ENCODE assay signal across 18 cellular contexts in the genomic region with DNA sequence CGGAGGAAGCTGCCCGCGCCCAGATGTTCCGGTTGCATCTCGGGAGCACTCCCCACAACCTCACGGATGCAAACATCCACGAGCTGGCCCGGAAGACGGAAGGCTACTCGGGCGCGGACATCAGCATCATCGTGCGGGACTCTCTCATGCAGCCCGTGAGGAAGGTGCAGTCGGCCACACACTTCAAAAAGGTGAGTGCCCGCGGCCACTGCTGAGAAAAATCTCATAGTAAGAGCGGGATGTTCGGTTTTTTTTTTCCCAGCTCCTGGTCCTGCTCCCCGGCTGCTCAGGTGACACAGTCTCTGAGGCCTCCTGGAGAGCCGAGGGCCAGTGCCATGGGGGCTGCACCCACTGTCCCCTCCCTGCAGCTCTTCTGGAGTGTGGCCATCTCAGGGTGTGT. TPM values are rescaled to one million over a fixed set of nuclear protein-coding genes. Genes with fewer than 3 reads are reported as not detected.
DNase-seq lines count a peak whose midpoint lies in the region; ATAC-seq and TF ChIP-seq lines count a peak whose summit lies in the region.
"Had no signal": no experiment of that assay in that cellular context is flagged by ENCODE, and none has a peak within 500 bp of the region (broad histone marks: within the 10 kb centered on the region; RNA-seq: fewer than 3 reads in every experiment).

No MANE protein-coding gene starts in this region.

- POLR2A ChIA-PET in SK-N-SH (lab: Yijun Ruan, JAX) (no interaction called here), WTC11 (lab: Charles Lee) (no interaction called here)

- H3K27ac ChIP-seq in SK-N-SH (ENCODE audit: low read depth in 2 of 2, low read length in 1 of 2), result no peak overlapping the region
- H3K27ac ChIP-seq in endodermal cell (ENCODE audit: low read depth, low read length), result no peak overlapping the region
- H3K27ac ChIP-seq in trophoblast cell (ENCODE audit: low read depth, low read length), result no peak overlapping the region
- H3K27ac ChIP-seq: 22Rv1 had no signal

- 97% methylated on average over 12 of the region's 22 CpGs for WGBS in SK-N-SH (ENCODE audit: low lambda C conversion rate)
- 94 to 96% methylated on average over 22 of the region's 22 CpGs for WGBS in endodermal cell (ENCODE audit: insufficient coverage in 1 of 2, insufficient read length in 1 of 2), 2 experiments
- no CpG with 5 or more reads among the region's 22 CpGs for WGBS in trophoblast cell (ENCODE audit: extremely low coverage, insufficient coverage, insufficient read length)

- H3K4me3 Mint-ChIP-seq in WTC11 (no peak overlapping the region), endodermal cell (no peak overlapping the region)

- ATAC-seq in SK-N-SH treated with all-trans-retinoic acid at 6 μM for 48 hours, result no peak
- ATAC-seq in WTC11, result no peak
- no peak for ATAC-seq in sciatic nerve

- H3F3A ChIP-seq in SK-N-SH (replicated peaks; ENCODE audit: insufficient read depth), result peaks cover 11% of the 10 kb centered on the region

- no peak overlapping the region for H3K23ac ChIP-seq in trophoblast cell (ENCODE audit: low read length)

- H3K79me2 ChIP-seq in SK-N-SH (ENCODE audit: insufficient read depth), result peaks cover 56% of the 10 kb centered on the region
- peaks cover 2% of the 10 kb centered on the region for H3K79me2 ChIP-seq in trophoblast cell (ENCODE audit: control insufficient read depth, insufficient read depth, low read length, poor library complexity)

- intact Hi-C loops in sciatic nerve (cut with DNase I), result no loop called here

- H3K9ac ChIP-seq in SK-N-SH (no peak overlapping the region), endodermal cell (ENCODE audit: extremely low read depth, low read length, poor library complexity, severe bottlenecking) (no peak overlapping the region), trophoblast cell (ENCODE audit: low read length) (no peak overlapping the region)

- peaks cover 0 to 17% of the 10 kb centered on the region in 2 experiments; a peak in 3 of 4 replicates for H3K4me1 ChIP-seq in SK-N-SH (ENCODE audit: control insufficient read depth in 1 of 2, insufficient read depth in 2 of 2, low read depth in 1 of 2, low read length in 1 of 2)
- no peaks in the 10 kb centered on the region for H3K4me1 ChIP-seq in endodermal cell (ENCODE audit: control insufficient read depth, insufficient read depth, low read length)
- H3K4me1 ChIP-seq in trophoblast cell (ENCODE audit: control insufficient read depth in 1 of 2, insufficient read depth in 2 of 2, low read length in 2 of 2), result peaks cover 0 to 2% of the 10 kb centered on the region in 2 experiments

- H3K27me3 ChIP-seq in SK-N-SH (ENCODE audit: insufficient read depth) (no peaks in the 10 kb centered on the region), endodermal cell (ENCODE audit: control insufficient read depth, insufficient read depth, low read length, poor library complexity, severe bottlenecking) (no peaks in the 10 kb centered on the region), trophoblast cell (ENCODE audit: insufficient read depth, low read length) (no peaks in the 10 kb centered on the region)

- H3K4me3 ChIP-seq in SK-N-SH (ENCODE audit: low read depth in 2 of 2, low read length in 1 of 2) (no peak overlapping the region), endodermal cell (ENCODE audit: low read length) (no peak overlapping the region), trophoblast cell (ENCODE audit: low read depth, low read length) (no peak overlapping the region)

- H3K36me3 ChIP-seq in SK-N-SH (replicated peaks in 1 of 2; ENCODE audit: control insufficient read depth in 1 of 2, insufficient read depth in 2 of 2, low read length in 1 of 2), result peaks cover 50 to 84% of the 10 kb centered on the region in 2 experiments
- H3K36me3 ChIP-seq in endodermal cell (ENCODE audit: control insufficient read depth, insufficient read depth, low read length), result peaks cover 79% of the 10 kb centered on the region
- H3K36me3 ChIP-seq in trophoblast cell (ENCODE audit: control insufficient read depth in 1 of 2, insufficient read depth in 2 of 2, low read length in 2 of 2), result peaks cover 89% of the 10 kb centered on the region in 2 experiments

- no peak for TF ChIP-seq EP300 in SK-N-SH (IDR thresholded peaks at IDR 0.05; ENCODE audit: borderline replicate concordance in 1 of 2, low read depth in 1 of 2, low read length in 1 of 2)

- H2BK5ac ChIP-seq in trophoblast cell (ENCODE audit: low read depth, low read length, poor library complexity), result no peak overlapping the region

- H3K4me2 ChIP-seq in SK-N-SH, result no peak overlapping the region
- no peak overlapping the region for H3K4me2 ChIP-seq in trophoblast cell (ENCODE audit: low read length)

- H3K9me2 ChIP-seq in SK-N-SH, result no peaks in the 10 kb centered on the region

- DNase-seq in SK-N-SH (no peak), WTC11 (ENCODE audit: low spot score) (no peak), endodermal cell (no peak), sciatic nerve (ENCODE audit: low spot score) (peak; percentile 53), cerebellum (ENCODE audit: low spot score) (no peak), trophoblast cell (no peak)
- DNase-seq in stimulated activated CD4-positive, alpha-beta T cell treated with anti-CD3 and anti-CD28 coated beads, Interleukin-2, amount 100 ng/mL, for 48 hours, result no peak
- DNase-seq: C1 segment of cervical spinal cord, DND-41, HCEC 1CT, KBM-7, MV-4-11, NCI-H1417, NCI-H187 treated with DMSO at 0.1 percent for 48 hours, NCI-H69 had no signal

- H3K36me3 Mint-ChIP-seq in WTC11 (peaks cover 71% of the 10 kb centered on the region), endodermal cell (ENCODE audit: low read depth) (peaks cover 79% of the 10 kb centered on the region)

- no peaks in the 10 kb centered on the region for H3K4me1 Mint-ChIP-seq in WTC11
- peaks cover 1% of the 10 kb centered on the region for H3K4me1 Mint-ChIP-seq in endodermal cell

- H2BK12ac ChIP-seq in trophoblast cell (ENCODE audit: low read length), result no peak overlapping the region

- no peak overlapping the region for H4K8ac ChIP-seq in trophoblast cell (ENCODE audit: low read depth, low read length)

- H2BK120ac ChIP-seq in trophoblast cell (ENCODE audit: insufficient read depth, low read length, poor library complexity), result no peak overlapping the region

- no peak for TF ChIP-seq RAD21 in SK-N-SH (IDR thresholded peaks at IDR 0.05; ENCODE audit: low read length)

- H2AFZ ChIP-seq in SK-N-SH (ENCODE audit: low read depth) (no peak overlapping the region), trophoblast cell (ENCODE audit: insufficient read depth, low read length, poor library complexity) (no peak overlapping the region)

- no peak overlapping the region for H4K12ac ChIP-seq in trophoblast cell (ENCODE audit: low read depth, low read length)

- no peak overlapping the region for H4K91ac ChIP-seq in trophoblast cell (ENCODE audit: low read depth, low read length)

- H3K79me1 ChIP-seq in trophoblast cell (ENCODE audit: low read length), result no peaks in the 10 kb centered on the region

- TF ChIP-seq CTCF in SK-N-SH (IDR thresholded peaks at IDR 0.05) (no peak), WTC11 (IDR thresholded peaks at IDR 0.05) (no peak), endodermal cell (conservative IDR thresholded peaks at IDR 0.05) (no peak)

- H3K9me3 Mint-ChIP-seq in WTC11 (no peaks in the 10 kb centered on the region), endodermal cell (no peaks in the 10 kb centered on the region)

- H3K9me3 ChIP-seq in SK-N-SH, result no peaks in the 10 kb centered on the region
- no peaks in the 10 kb centered on the region for H3K9me3 ChIP-seq in endodermal cell (ENCODE audit: control insufficient read depth, low read length)
- H3K9me3 ChIP-seq in trophoblast cell (ENCODE audit: insufficient read depth, low read depth, low read length), result no peaks in the 10 kb centered on the region

- H3K18ac ChIP-seq in trophoblast cell (ENCODE audit: low read length), result no peak overlapping the region

- no peak overlapping the region for H3K14ac ChIP-seq in trophoblast cell (ENCODE audit: low read length)

- CTCF ChIA-PET in SK-N-SH (lab: Yijun Ruan, JAX), result interaction anchor here (0.8 to 1.6 kb wide), 2 partner anchors 9 to 171 kb away, joined by 3 read pairs; no protein-coding TSS in a partner anchor
- CTCF ChIA-PET in WTC11 (lab: Charles Lee), result no interaction called here

- H3K27me3 Mint-ChIP-seq in WTC11 (ENCODE audit: low read depth) (no peaks in the 10 kb centered on the region), endodermal cell (ENCODE audit: insufficient read depth) (no peaks in the 10 kb centered on the region)

- H3K4ac ChIP-seq in trophoblast cell (ENCODE audit: low read depth, low read length), result no peak overlapping the region

- no peak overlapping the region for H2AK5ac ChIP-seq in trophoblast cell (ENCODE audit: low read length)

- H4K20me1 ChIP-seq in SK-N-SH (ENCODE audit: insufficient read depth), result peaks cover 44% of the 10 kb centered on the region

- H3K27ac Mint-ChIP-seq in WTC11 (peak overlapping the region; percentile 88; the same call in 1 of the 2 replicates), endodermal cell (peak overlapping the region; percentile 48)

RNA-seq across cellular contexts. Expression of a gene that starts 9.3 kb away (rescaled TPM):
- polyA plus RNA-seq in SK-N-SH (2012; rRNA removed), result 21.4 and 22.0 TPM in 2 replicates
- 21.3 and 22.0 TPM in 2 replicates for polyA plus RNA-seq in SK-N-SH (2012; cell fraction: cytosol; rRNA removed)
- 11.5 and 13.6 TPM in 2 replicates for polyA plus RNA-seq in SK-N-SH (2012; cell fraction: nucleus; rRNA removed)
- total RNA-seq in WTC11 (2021) (24.0 to 28.2 TPM (median 25.6 TPM) in 3 replicates), endodermal cell (10 to 100 TPM; 12.2 to 19.8 TPM), sciatic nerve (6.0 TPM), cerebellum (7.7 TPM)
- polyA plus RNA-seq in endodermal cell (2013, experiment 1 of 2), result 9.4 TPM
- polyA plus RNA-seq in endodermal cell (2013, experiment 2 of 2), result 7.7 TPM
- 9.9 and 10.6 TPM in 2 replicates for polyA plus RNA-seq in trophoblast cell (2013)

RNA-seq across cellular contexts. Expression of a gene that starts 9.9 kb away (rescaled TPM):
- polyA plus RNA-seq in SK-N-SH (2012; rRNA removed), result 18.4 and 20.8 TPM in 2 replicates
- 12.9 and 17.4 TPM in 2 replicates for polyA plus RNA-seq in SK-N-SH (2012; cell fraction: cytosol; rRNA removed)
- 46.5 and 50.8 TPM in 2 replicates for polyA plus RNA-seq in SK-N-SH (2012; cell fraction: nucleus; rRNA removed)
- total RNA-seq in WTC11 (2021) (24.5 to 28.3 TPM (median 25.5 TPM) in 3 replicates), endodermal cell (10 to 100 TPM; 28.6 to 37.8 TPM), sciatic nerve (24.8 TPM), cerebellum (25.4 TPM)
- 34.2 TPM for polyA plus RNA-seq in endodermal cell (2013, experiment 1 of 2)
- polyA plus RNA-seq in endodermal cell (2013, experiment 2 of 2), result 33.5 TPM
- 24.7 and 25.2 TPM in 2 replicates for polyA plus RNA-seq in trophoblast cell (2013)

RNA-seq across cellular contexts. Expression of a gene that starts 18.3 kb away (rescaled TPM):
- 30.2 and 37.2 TPM in 2 replicates for polyA plus RNA-seq in SK-N-SH (2012; rRNA removed)
- 18.8 and 25.3 TPM in 2 replicates for polyA plus RNA-seq in SK-N-SH (2012; cell fraction: cytosol; rRNA removed)
- 36.7 and 41.4 TPM in 2 replicates for polyA plus RNA-seq in SK-N-SH (2012; cell fraction: nucleus; rRNA removed)
- total RNA-seq in WTC11 (2021), result 56.5 to 59.5 TPM (median 59.5 TPM) in 3 replicates
- total RNA-seq in endodermal cell, result 10 to 100 TPM; 45.8 to 49.3 TPM
- polyA plus RNA-seq in endodermal cell (2013, experiment 1 of 2), result 35.4 TPM
- 30.8 TPM for polyA plus RNA-seq in endodermal cell (2013, experiment 2 of 2)
- 36.4 TPM for total RNA-seq in sciatic nerve
- 41.4 TPM for total RNA-seq in cerebellum
- polyA plus RNA-seq in trophoblast cell (2013), result 21.2 and 21.4 TPM in 2 replicates

RNA-seq across cellular contexts. Expression of a gene that starts 18.5 kb away (rescaled TPM):
- 19.0 and 22.8 TPM in 2 replicates for polyA plus RNA-seq in SK-N-SH (2012; rRNA removed)
- 24.7 and 29.3 TPM in 2 replicates for polyA plus RNA-seq in SK-N-SH (2012; cell fraction: cytosol; rRNA removed)
- polyA plus RNA-seq in SK-N-SH (2012; cell fraction: nucleus; rRNA removed), result 16.0 and 18.5 TPM in 2 replicates
- total RNA-seq in WTC11 (2021) (39.2 to 43.7 TPM (median 40.5 TPM) in 3 replicates), endodermal cell (10 to 100 TPM; 30.5 to 36.3 TPM), sciatic nerve (10.5 TPM), cerebellum (10.4 TPM)
- 24.0 TPM for polyA plus RNA-seq in endodermal cell (2013, experiment 1 of 2)
- 26.0 TPM for polyA plus RNA-seq in endodermal cell (2013, experiment 2 of 2)
- 19.3 and 20.2 TPM in 2 replicates for polyA plus RNA-seq in trophoblast cell (2013)

RNA-seq across cellular contexts. Expression of a gene that starts 30.5 kb away (rescaled TPM):
- polyA plus RNA-seq in SK-N-SH (2012; rRNA removed), result not detected in 2 replicates
- not detected in 2 replicates for polyA plus RNA-seq in SK-N-SH (2012; cell fraction: cytosol; rRNA removed)
- polyA plus RNA-seq in SK-N-SH (2012; cell fraction: nucleus; rRNA removed), result 0.14 TPM in 1 of 2 replicates, not detected in the other
- total RNA-seq in WTC11 (2021) (0.44 to 0.72 TPM (median 0.62 TPM) in 3 replicates), endodermal cell (under 1 TPM; 0.53 to 0.66 TPM), sciatic nerve (not detected), cerebellum (not detected)
- polyA plus RNA-seq in endodermal cell (2013, experiment 1 of 2), result not detected
- not detected for polyA plus RNA-seq in endodermal cell (2013, experiment 2 of 2)
- polyA plus RNA-seq in trophoblast cell (2013), result 0.11 and 0.14 TPM in 2 replicates
- polyA plus RNA-seq: AG04450 had no signal
